ENCODE assay signal across 11 cellular contexts in genomic region chr7:81618400-81619014, GRCh38.
DNase-seq lines count a peak whose midpoint lies in the region; ATAC-seq, FAIRE-seq and TF ChIP-seq lines count a peak whose summit lies in the region.
"Had no signal": no experiment of that assay in that cellular context is flagged by ENCODE, and none has a peak within 500 bp of the region (broad histone marks: within the 10 kb centered on the region; RNA-seq: fewer than 3 reads in every experiment).

No MANE protein-coding gene starts in this region.

- peak; percentile 65 for FAIRE-seq in astrocyte (lab: Jason Lieb, UNC)
- FAIRE-seq: H1 had no signal

- H4K20me1 ChIP-seq in astrocyte (ENCODE audit: insufficient read depth, low read length): no peaks in the 10 kb centered on the region

- H3K4me1 Mint-ChIP-seq in astrocyte (ENCODE audit: low read depth, unreplicated experiment): peaks cover 33% of the 10 kb centered on the region
- H3K4me1 Mint-ChIP-seq in natural killer cell treated with Interleukin-12 subunit alpha and Interleukin-12 subunit beta and Interleukin-15 and Interleukin-18, amount 100 ng/mL, for 72 hours (ENCODE audit: low read depth in 2 of 2): no peaks in the 10 kb centered on the region
- H3K4me1 Mint-ChIP-seq: CD8-positive, alpha-beta memory T cell had no signal

- H3K36me3 ChIP-seq in astrocyte (ENCODE audit: insufficient read depth, low read length) (no peaks in the 10 kb centered on the region), tibial nerve (no peaks in the 10 kb centered on the region)

- peaks cover 25% of the 10 kb centered on the region for H3K4me1 ChIP-seq in astrocyte (ENCODE audit: insufficient read depth, low read length)
- H3K4me1 ChIP-seq in tibial nerve: no peaks in the 10 kb centered on the region

- 77 to 80% methylated on average over 4 of the region's 4 CpGs for WGBS in tibial nerve, 2 donors

- no peak overlapping the region for H2AFZ ChIP-seq in astrocyte (ENCODE audit: low read depth, low read length)

- peak overlapping the region; percentile 25 for H3K4me2 ChIP-seq in astrocyte (ENCODE audit: low read length)

- DNase-seq in AG08395 (ENCODE audit: low spot score): peak; percentile 64
- peak; percentile 99 for DNase-seq in LHCN-M2 (ENCODE audit: low read depth)
- DNase-seq in astrocyte (ENCODE audit: low read depth): peak; percentile 95
- peak; percentile 79 for DNase-seq in islet precursor cell
- DNase-seq in NCI-H2227 (lab: John Stamatoyannopoulos, UW; ENCODE audit: unreplicated experiment): no peak
- DNase-seq in natural killer cell treated with Interleukin-12 subunit alpha and Interleukin-12 subunit beta and Interleukin-15 and Interleukin-18, amount 100 ng/mL, for 72 hours (ENCODE audit: low spot score): no peak
- DNase-seq in tibial nerve (ENCODE audit: low spot score in 2 of 2): no peak
- DNase-seq in T-helper 1 cell: no peak
- DNase-seq: CD8-positive, alpha-beta memory T cell; NCI-H187 had no signal

- TF ChIP-seq CTCF in astrocyte (IDR thresholded peaks at IDR 0.05; ENCODE audit: insufficient read depth, low read depth, low read length) (no peak), tibial nerve (IDR thresholded peaks at IDR 0.05) (no peak)

- peak overlapping the region; percentile 83 for H3K27ac ChIP-seq in astrocyte (ENCODE audit: low read depth, low read length)
- no peak overlapping the region for H3K27ac ChIP-seq in tibial nerve

- no peaks in the 10 kb centered on the region for H3K36me3 Mint-ChIP-seq in astrocyte (ENCODE audit: low read depth, unreplicated experiment)
- H3K36me3 Mint-ChIP-seq in natural killer cell treated with Interleukin-12 subunit alpha and Interleukin-12 subunit beta and Interleukin-15 and Interleukin-18, amount 100 ng/mL, for 72 hours: no peaks in the 10 kb centered on the region
- H3K36me3 Mint-ChIP-seq: CD8-positive, alpha-beta memory T cell had no signal

- no peak for ATAC-seq in natural killer cell treated with Interleukin-12 subunit alpha and Interleukin-12 subunit beta and Interleukin-15 and Interleukin-18, amount 100 ng/mL, for 72 hours

- H3K27me3 Mint-ChIP-seq in astrocyte (ENCODE audit: low read depth, unreplicated experiment): no peaks in the 10 kb centered on the region
- H3K27me3 Mint-ChIP-seq in natural killer cell treated with Interleukin-12 subunit alpha and Interleukin-12 subunit beta and Interleukin-15 and Interleukin-18, amount 100 ng/mL, for 72 hours: no peaks in the 10 kb centered on the region
- H3K27me3 Mint-ChIP-seq: CD8-positive, alpha-beta memory T cell had no signal

- peak overlapping the region; percentile 8 for H3K9ac ChIP-seq in astrocyte (ENCODE audit: low read length)

- no peak overlapping the region for H3K4me3 Mint-ChIP-seq in astrocyte (ENCODE audit: unreplicated experiment)
- H3K4me3 Mint-ChIP-seq in natural killer cell treated with Interleukin-12 subunit alpha and Interleukin-12 subunit beta and Interleukin-15 and Interleukin-18, amount 100 ng/mL, for 72 hours: no peak overlapping the region
- H3K4me3 Mint-ChIP-seq: CD8-positive, alpha-beta memory T cell had no signal

- no peaks in the 10 kb centered on the region for H3K79me2 ChIP-seq in astrocyte (ENCODE audit: insufficient read depth, low read length)

- no peak for TF ChIP-seq EP300 in tibial nerve (IDR thresholded peaks at IDR 0.05)

- no peak for TF ChIP-seq POLR2A in tibial nerve (IDR thresholded peaks at IDR 0.05)

- H3K9me3 Mint-ChIP-seq in astrocyte (ENCODE audit: unreplicated experiment): no peaks in the 10 kb centered on the region
- peaks cover 9% of the 10 kb centered on the region for H3K9me3 Mint-ChIP-seq in natural killer cell treated with Interleukin-12 subunit alpha and Interleukin-12 subunit beta and Interleukin-15 and Interleukin-18, amount 100 ng/mL, for 72 hours

- H3K4me3 ChIP-seq in astrocyte (ENCODE audit: insufficient read depth, low read depth, low read length) (no peak overlapping the region), tibial nerve (no peak overlapping the region)

- H3K9me3 ChIP-seq in astrocyte (ENCODE audit: insufficient read depth, low read depth, low read length) (no peaks in the 10 kb centered on the region), tibial nerve (no peaks in the 10 kb centered on the region)

- H3K27ac Mint-ChIP-seq in astrocyte (ENCODE audit: unreplicated experiment): peak overlapping the region; percentile 85
- H3K27ac Mint-ChIP-seq in natural killer cell treated with Interleukin-12 subunit alpha and Interleukin-12 subunit beta and Interleukin-15 and Interleukin-18, amount 100 ng/mL, for 72 hours: no peak overlapping the region
- H3K27ac Mint-ChIP-seq: CD8-positive, alpha-beta memory T cell had no signal

- H3K27me3 ChIP-seq in astrocyte (ENCODE audit: insufficient read depth, low read length): no peaks in the 10 kb centered on the region
- H3K27me3 ChIP-seq in tibial nerve: no peaks in the 10 kb centered on the region

Comparison
In these comparisons a context has a peak if more than half of its experiments do, and no peak if none do; other contexts are left out.
1. DNase-seq: peak in AG08395 (single experiment), LHCN-M2 (single experiment), astrocyte (single experiment) and islet precursor cell (single experiment); none in NCI-H2227 (single experiment), natural killer cell treated with Interleukin-12 subunit alpha and Interleukin-12 subunit beta and Interleukin-15 and Interleukin-18, amount 100 ng/mL, for 72 hours (single experiment), tibial nerve (0 of 2) and T-helper 1 cell (0 of 5).